Comparison of ENCODE assay signal across 16 cellular contexts in genomic region chr2:136324966-136325365, GRCh38.
DNase-seq lines count a peak whose midpoint lies in the region; ATAC-seq, FAIRE-seq and TF ChIP-seq lines count a peak whose summit lies in the region.
"Had no signal": no experiment of that assay in that cellular context is flagged by ENCODE, and none has a peak within 500 bp of the region (broad histone marks: within the 10 kb centered on the region; RNA-seq: fewer than 3 reads in every experiment).

No MANE protein-coding gene starts in this region.

- no peaks in the 10 kb centered on the region for H3K79me2 ChIP-seq in HepG2 (ENCODE audit: insufficient read depth, low read length)

- no peak for TF ChIP-seq POLR2A in HepG2 (IDR thresholded peaks at IDR 0.05; ENCODE audit: insufficient read depth in 1 of 2, low read depth in 2 of 2, low read length in 2 of 2)

- no peak for TF ChIP-seq RAD21 in HepG2 (CRISPR knock-in tag; IDR thresholded peaks at IDR 0.05)

- H4K8ac ChIP-seq in neuronal stem cell (ENCODE audit: low read depth, low read length), result no peak overlapping the region

- H4K91ac ChIP-seq in neuronal stem cell (ENCODE audit: low read depth, low read length, poor library complexity), result no peak overlapping the region

- no TSS peak for BruUV-seq in HepG2 (replicated peaks; lab: Mats Ljungman, UMichigan)

- H2BK15ac ChIP-seq in neuronal stem cell (ENCODE audit: low read length), result no peak overlapping the region

- H3K27me3 ChIP-seq in BLaER1 (no peaks in the 10 kb centered on the region), HepG2 (ENCODE audit: control insufficient read depth in 1 of 2, insufficient read depth in 2 of 2, low read length in 2 of 2) (peaks cover 0 to 11% of the 10 kb centered on the region in 2 experiments; a peak in 3 of 5 replicates), left ventricle myocardium inferior (ENCODE audit: low read depth) (peaks cover 7% of the 10 kb centered on the region), neuronal stem cell (ENCODE audit: control insufficient read depth in 3 of 3, insufficient read depth in 3 of 3, low read depth in 1 of 3, low read length in 3 of 3) (no peaks in the 10 kb centered on the region)
- H3K27me3 ChIP-seq: suprapubic skin had no signal

- H3K4me3 ChIP-seq in BLaER1 (no peak overlapping the region), HepG2 (replicated peaks in 1 of 3; ENCODE audit: insufficient read depth in 1 of 3, low read depth in 2 of 3, low read length in 3 of 3) (no peak overlapping the region), left ventricle myocardium inferior (no peak overlapping the region), neuronal stem cell (ENCODE audit: low read length in 2 of 2) (no peak overlapping the region)
- H3K4me3 ChIP-seq: mucosa of descending colon, suprapubic skin had no signal

- no peaks in the 10 kb centered on the region for H3K9me3 ChIP-seq in BLaER1
- H3K9me3 ChIP-seq in HepG2 (ENCODE audit: low read length), result no peaks in the 10 kb centered on the region
- H3K9me3 ChIP-seq in left ventricle myocardium inferior (replicated peaks), result no peaks in the 10 kb centered on the region
- no peaks in the 10 kb centered on the region for H3K9me3 ChIP-seq in neuronal stem cell (replicated peaks in 1 of 2; ENCODE audit: control insufficient read depth in 2 of 2, insufficient read depth in 1 of 2, low read depth in 1 of 2, low read length in 2 of 2)
- H3K9me3 ChIP-seq: mucosa of descending colon, suprapubic skin had no signal

- peaks cover 73% of the 10 kb centered on the region for H3K4me1 ChIP-seq in BLaER1
- peaks cover 11% of the 10 kb centered on the region; the same call in 1 of the 2 replicates for H3K4me1 ChIP-seq in HepG2 (ENCODE audit: insufficient read depth, low read length)
- H3K4me1 ChIP-seq in left ventricle myocardium inferior, result no peaks in the 10 kb centered on the region
- H3K4me1 ChIP-seq in neuronal stem cell (ENCODE audit: control insufficient read depth in 2 of 2, insufficient read depth in 1 of 2, low read depth in 1 of 2, low read length in 2 of 2), result peaks cover 0 to 7% of the 10 kb centered on the region in 2 donors
- H3K4me1 ChIP-seq: suprapubic skin had no signal

- H4K20me1 ChIP-seq in BLaER1 (no peaks in the 10 kb centered on the region), HepG2 (ENCODE audit: insufficient read depth, low read length) (no peaks in the 10 kb centered on the region)

- no peak overlapping the region for H3K4ac ChIP-seq in neuronal stem cell (ENCODE audit: low read length)

- POLR2A ChIA-PET in HepG2 (lab: Yijun Ruan, JAX), result no interaction called here

- H3K14ac ChIP-seq in neuronal stem cell (ENCODE audit: low read length), result no peak overlapping the region

- H3K9ac ChIP-seq in BLaER1 (no peak overlapping the region), HepG2 (ENCODE audit: insufficient read depth, low read depth, low read length) (no peak overlapping the region), neuronal stem cell (ENCODE audit: low read depth, low read length, poor library complexity) (no peak overlapping the region)

- H2AFZ ChIP-seq in HepG2 (ENCODE audit: low read length) (no peak overlapping the region), neuronal stem cell (ENCODE audit: low read length) (no peak overlapping the region)

- no peak overlapping the region for H3K23ac ChIP-seq in neuronal stem cell (ENCODE audit: low read depth, low read length, poor library complexity)

- H3K27ac ChIP-seq in BLaER1 (no peak overlapping the region), HepG2 (ENCODE audit: extremely low read length, insufficient read depth, low read length) (no peak overlapping the region), left ventricle myocardium inferior (replicated peaks) (no peak overlapping the region), neuronal stem cell (replicated peaks; ENCODE audit: low read length) (no peak overlapping the region)
- H3K27ac ChIP-seq: suprapubic skin had no signal

- no peak overlapping the region for H3K18ac ChIP-seq in neuronal stem cell (ENCODE audit: low read length)

- DNase-seq in GM19239 (ENCODE audit: insufficient read length, low spot score), result no peak
- DNase-seq in SIG-M5 (lab: John Stamatoyannopoulos, UW), result peak; percentile 87
- DNase-seq in HepG2 (ENCODE audit: low spot score), result no peak
- DNase-seq in 8988T, result no peak
- no peak for DNase-seq in left ventricle myocardium inferior
- no peak for DNase-seq in neuronal stem cell (ENCODE audit: low spot score)
- DNase-seq: central memory CD4-positive, alpha-beta T cell; mucosa of descending colon; NCI-H146; NCI-H526 treated with DMSO at 0.1 percent for 48 hours; stimulated activated CD4-positive, alpha-beta T cell treated with anti-CD3 and anti-CD28 coated beads, Interleukin-12 subunit alpha, Interleukin-12 subunit beta, amount 100 ng/mL, for 4 hours had no signal

- H3K36me3 ChIP-seq in BLaER1 (no peaks in the 10 kb centered on the region), HepG2 (replicated peaks in 1 of 2; ENCODE audit: control insufficient read depth in 1 of 2, insufficient read depth in 2 of 2, low read length in 2 of 2) (no peaks in the 10 kb centered on the region), left ventricle myocardium inferior (no peaks in the 10 kb centered on the region), neuronal stem cell (replicated peaks in 1 of 2; ENCODE audit: control insufficient read depth in 2 of 2, insufficient read depth in 2 of 2, low read length in 2 of 2) (no peaks in the 10 kb centered on the region)
- H3K36me3 ChIP-seq: suprapubic skin had no signal

- 17% methylated on average over 3 of the region's 3 CpGs for WGBS in HepG2 (ENCODE audit: low lambda C conversion rate)
- no CpG with 5 or more reads among the region's 3 CpGs for whole genome bisulfite sequencing in neuronal stem cell (ENCODE audit: extremely low coverage in 2 of 2, insufficient read length in 2 of 2, insufficient replicate concordance in 1 of 2), 2 donors

- H2BK5ac ChIP-seq in neuronal stem cell (ENCODE audit: low read length), result no peak overlapping the region

- CTCF ChIA-PET in HepG2 (lab: Yijun Ruan, JAX; ENCODE audit: low intra/inter-chr PET ratio, low total read pairs), result no interaction called here

- no peak overlapping the region for H2AK5ac ChIP-seq in neuronal stem cell (ENCODE audit: low read depth, low read length)

- TF ChIP-seq EP300 in HepG2 (IDR thresholded peaks at IDR 0.05; ENCODE audit: low read depth in 2 of 2, low read length in 2 of 2), result no peak
- TF ChIP-seq EP300 in HepG2 (CRISPR knock-in tag; IDR thresholded peaks at IDR 0.05; ENCODE audit: borderline replicate concordance), result no peak

- peak; percentile 74 for FAIRE-seq in GM19239 (lab: Jason Lieb, UNC)
- FAIRE-seq in HepG2 (lab: Jason Lieb, UNC), result no peak
- FAIRE-seq: islet of Langerhans, TTC549 had no signal

- intact Hi-C loops in HepG2 (cut with micrococcal nuclease; ENCODE audit: unreplicated experiment), result no loop called here
- intact Hi-C loops in left ventricle myocardium inferior (cut with micrococcal nuclease), result no loop called here

- TF ChIP-seq CTCF in HepG2 (CRISPR knock-in tag; IDR thresholded peaks at IDR 0.05) (no peak), left ventricle myocardium inferior (IDR thresholded peaks at IDR 0.05; ENCODE audit: borderline replicate concordance) (no peak)

- no peak for ATAC-seq in HepG2
- ATAC-seq in GM18873 (IDR thresholded peaks at IDR 0.05; ENCODE audit: low FRiP score, unreplicated experiment), result no peak
- ATAC-seq: mucosa of descending colon had no signal

- H2BK12ac ChIP-seq in neuronal stem cell (ENCODE audit: low read length), result no peak overlapping the region

- H3K79me1 ChIP-seq in neuronal stem cell (ENCODE audit: low read depth, low read length), result no peaks in the 10 kb centered on the region

- H2BK120ac ChIP-seq in neuronal stem cell (ENCODE audit: low read depth, low read length), result no peak overlapping the region

- in situ Hi-C loops in HepG2 (cut with HindIII; ENCODE audit: extremely low pct_ligation_motif_present, low pct_unique_long_range_greater_than_20kb), result no loop called here

- H3K4me2 ChIP-seq in BLaER1 (peak overlapping the region; percentile 79), HepG2 (ENCODE audit: low read depth, low read length) (peak overlapping the region; percentile 46; the same call in 1 of the 2 replicates), neuronal stem cell (ENCODE audit: insufficient read depth, low read length, poor library complexity, severe bottlenecking) (no peak overlapping the region)

TF ChIP-seq in HepG2, 621 proteins besides CTCF, POLR2A, EP300 and RAD21 (continues in another document):
- TF ChIP-seq ZNF256 (CRISPR knock-in tag; conservative IDR thresholded peaks at IDR 0.05) (no peak), THRA (CRISPR knock-in tag; IDR thresholded peaks at IDR 0.05; ENCODE audit: borderline replicate concordance) (peak; percentile 90; the same call in 1 of the 2 replicates), MAFK (conservative IDR thresholded peaks at IDR 0.05 in 1 of 2, IDR thresholded peaks at IDR 0.05 in 1 of 2; ENCODE audit: low read length in 2 of 2) (peak; percentile 36; a peak in 2 of 4 replicates), MZF1 (CRISPR knock-in tag; IDR thresholded peaks at IDR 0.05; ENCODE audit: borderline replicate concordance) (no peak), MAFF (IDR thresholded peaks at IDR 0.05; ENCODE audit: low read depth, low read length) (peak; percentile 57; the same call in 1 of the 2 replicates), JUN (CRISPR knock-in tag; IDR thresholded peaks at IDR 0.05) (no peak), NR2F1 (CRISPR knock-in tag; IDR thresholded peaks at IDR 0.05) (peak in 1 of 2 experiments; percentile 32; a peak in 1 of 4 replicates)
